Comparison of ENCODE assay signal across 17 cellular contexts in genomic region chr5:172599204-172599567, GRCh38. TPM values are rescaled to one million over a fixed set of nuclear protein-coding genes. Genes with fewer than 3 reads are reported as not detected.
A peak's percentile ranks its signal among the peaks of the same experiment; 100 is the strongest.
DNase-seq lines count a peak whose midpoint lies in the region; ATAC-seq and TF ChIP-seq lines count a peak whose summit lies in the region.
"Had no signal": no experiment of that assay in that cellular context is flagged by ENCODE, and none has a peak within 500 bp of the region (broad histone marks: within the 10 kb centered on the region; RNA-seq: fewer than 3 reads in every experiment).

No MANE protein-coding gene starts in this region.

- H3K36me3 ChIP-seq in mammary epithelial cell (ENCODE audit: insufficient read depth, low read length) (no peaks in the 10 kb centered on the region), gastrocnemius medialis (no peaks in the 10 kb centered on the region)
- no peaks in the 10 kb centered on the region for H3K36me3 ChIP-seq in BLaER1 treated with 17β-estradiol and CSF1 and Interleukin-3, amounts not matched to agents 10 nM and 100 nM
- H3K36me3 ChIP-seq: HAP-1 had no signal

- H3K27ac ChIP-seq in mammary epithelial cell (ENCODE audit: insufficient read depth, low read depth, low read length) (no peak overlapping the region), gastrocnemius medialis (peak overlapping the region in 3 of 4 donors; percentile 59 to 80 (median 68))
- no peak overlapping the region for H3K27ac ChIP-seq in BLaER1 treated with 17β-estradiol and CSF1 and Interleukin-3, amounts not matched to agents 10 nM and 100 nM
- H3K27ac ChIP-seq: 22Rv1 had no signal

- TF ChIP-seq CTCF in mammary epithelial cell (conservative IDR thresholded peaks at IDR 0.05 in 1 of 2, IDR thresholded peaks at IDR 0.05 in 1 of 2; ENCODE audit: extremely low read depth in 1 of 2, insufficient read depth in 1 of 2, low read depth in 1 of 2, low read length in 2 of 2) (no peak), MCF 10A (IDR thresholded peaks at IDR 0.05; ENCODE audit: unreplicated experiment) (no peak), gastrocnemius medialis (IDR thresholded peaks at IDR 0.05 in 4 of 5, conservative IDR thresholded peaks at IDR 0.05 in 1 of 5) (no peak)

- CTCF ChIA-PET in mammary epithelial cell (lab: Charles Lee; ENCODE audit: low non-redundant PET) (no interaction called here), MCF 10A (lab: Yijun Ruan, JAX) (interaction anchor here (0.6 to 0.7 kb wide), 2 partner anchors 12 to 66 kb away, joined by 3 read pairs; no protein-coding TSS in a partner anchor)

- DNase-seq in mammary epithelial cell (peak; percentile 8), MCF 10A (ENCODE audit: unreplicated experiment) (no peak), mesenteric fat pad (ENCODE audit: low spot score) (peak; percentile 28), gastrocnemius medialis (no peak), HuH-7.5 (ENCODE audit: low spot score) (no peak), NCI-H526 treated with DMSO at 0.1 percent for 48 hours (lab: John Stamatoyannopoulos, UW) (no peak), SK-N-DZ (ENCODE audit: low spot score) (no peak)
- DNase-seq: AML-193; C1 segment of cervical spinal cord; CD4-positive, alpha-beta T cell; COR-L47; DMS153; DMS79 treated with DMSO at 0.1 percent for 48 hours; EL had no signal

- H3K4me1 ChIP-seq in mammary epithelial cell (ENCODE audit: insufficient read depth, low read length) (no peaks in the 10 kb centered on the region), gastrocnemius medialis (peaks cover 0 to 3% of the 10 kb centered on the region in 2 donors)
- peaks cover 4 to 17% (median 13%) of the 10 kb centered on the region in 10 experiments; a peak in 17 of 20 replicates for H3K4me1 ChIP-seq in BLaER1 treated with 17β-estradiol and CSF1 and Interleukin-3, amounts not matched to agents 10 nM and 100 nM
- H3K4me1 ChIP-seq: HAP-1 had no signal

- no peaks in the 10 kb centered on the region for H3K9me3 ChIP-seq in mammary epithelial cell (replicated peaks; ENCODE audit: insufficient read depth, low read length)
- no peaks in the 10 kb centered on the region for H3K9me3 ChIP-seq in BLaER1 treated with 17β-estradiol and CSF1 and Interleukin-3, amounts not matched to agents 10 nM and 100 nM (replicated peaks in 1 of 11)
- no peaks in the 10 kb centered on the region for H3K9me3 ChIP-seq in gastrocnemius medialis
- H3K9me3 ChIP-seq: HAP-1 had no signal

- 89% methylated on average over 3 of the region's 3 CpGs for WGBS in mammary epithelial cell (ENCODE audit: low coverage, missing lambda C conversion rate)

- intact Hi-C loops in mammary epithelial cell (cut with micrococcal nuclease) (no loop called here), MCF 10A (cut with micrococcal nuclease) (no loop called here), gastrocnemius medialis (cut with DNase I; ENCODE audit: low total_unique reads) (no loop called here)

- no TSS peak for BruUV-seq in mammary epithelial cell (replicated peaks; lab: Mats Ljungman, UMichigan)
- BruUV-seq in MCF 10A (replicated peaks; lab: Mats Ljungman, UMichigan): no TSS peak

- H3K9me3 Mint-ChIP-seq in MCF 10A (ENCODE audit: unreplicated experiment): no peaks in the 10 kb centered on the region
- H3K9me3 Mint-ChIP-seq: CD4-positive, alpha-beta T cell had no signal

- no peak for ATAC-seq in gastrocnemius medialis

- peaks cover 16% of the 10 kb centered on the region for H3K4me1 Mint-ChIP-seq in MCF 10A (ENCODE audit: insufficient read depth, unreplicated experiment)

- H3K79me2 ChIP-seq in mammary epithelial cell (ENCODE audit: insufficient read depth, low read length): no peaks in the 10 kb centered on the region

- no peak overlapping the region for H3K9ac ChIP-seq in mammary epithelial cell (ENCODE audit: insufficient read depth, low read length)
- H3K9ac ChIP-seq in BLaER1 treated with 17β-estradiol and CSF1 and Interleukin-3, amounts not matched to agents 10 nM and 100 nM: no peak overlapping the region

- in situ Hi-C loops in mammary epithelial cell (cut with MboI; ENCODE audit: low sequenced_read_pairs in 2 of 2): no loop called here
- in situ Hi-C loops in gastrocnemius medialis (cut with MboI; ENCODE audit: low sequenced_read_pairs in 4 of 4): no loop called here

- H3K27me3 Mint-ChIP-seq in MCF 10A (ENCODE audit: insufficient read depth, unreplicated experiment): no peaks in the 10 kb centered on the region

- dilution Hi-C loops in mammary epithelial cell (cut with HindIII; ENCODE audit: low sequenced_read_pairs): no loop called here

- H3K36me3 Mint-ChIP-seq in MCF 10A (ENCODE audit: insufficient read depth, unreplicated experiment): no peaks in the 10 kb centered on the region

- TF ChIP-seq POLR2A in gastrocnemius medialis (IDR thresholded peaks at IDR 0.05): no peak

- H3K4me3 ChIP-seq in mammary epithelial cell (replicated peaks in 1 of 3; ENCODE audit: insufficient read depth in 1 of 3, low read depth in 2 of 3, low read length in 3 of 3) (no peak overlapping the region), gastrocnemius medialis (no peak overlapping the region)
- H3K4me3 ChIP-seq in BLaER1 treated with 17β-estradiol and CSF1 and Interleukin-3, amounts not matched to agents 10 nM and 100 nM: no peak overlapping the region
- H3K4me3 ChIP-seq: HAP-1 had no signal

- no peak overlapping the region for H3K27ac Mint-ChIP-seq in MCF 10A (ENCODE audit: low read depth, unreplicated experiment)
- H3K27ac Mint-ChIP-seq: CD4-positive, alpha-beta T cell had no signal

- H3K27me3 ChIP-seq in mammary epithelial cell (ENCODE audit: insufficient read depth, low read length): no peaks in the 10 kb centered on the region
- no peaks in the 10 kb centered on the region for H3K27me3 ChIP-seq in BLaER1 treated with 17β-estradiol and CSF1 and Interleukin-3, amounts not matched to agents 10 nM and 100 nM
- H3K27me3 ChIP-seq in gastrocnemius medialis: no peaks in the 10 kb centered on the region

- POLR2A ChIA-PET in MCF 10A (lab: Yijun Ruan, JAX): interaction anchor here (0.7 kb wide), 1 partner anchor 37 kb away, joined by 3 read pairs; no protein-coding TSS in a partner anchor

- H4K20me1 ChIP-seq in mammary epithelial cell (ENCODE audit: insufficient read depth, low read length): no peaks in the 10 kb centered on the region
- H4K20me1 ChIP-seq in BLaER1 treated with 17β-estradiol and CSF1 and Interleukin-3, amounts not matched to agents 10 nM and 100 nM: no peaks in the 10 kb centered on the region

- no peak overlapping the region for H3K4me3 Mint-ChIP-seq in MCF 10A (ENCODE audit: unreplicated experiment)
- H3K4me3 Mint-ChIP-seq: CD4-positive, alpha-beta T cell had no signal

- H3K4me2 ChIP-seq in mammary epithelial cell (ENCODE audit: insufficient read depth, low read depth, low read length): no peak overlapping the region
- H3K4me2 ChIP-seq in BLaER1 treated with 17β-estradiol and CSF1 and Interleukin-3, amounts not matched to agents 10 nM and 100 nM: peak overlapping the region in 7 of 11 experiments; percentile 23 to 51 (median 41); a peak in 6 of 22 replicates

- H2AFZ ChIP-seq in mammary epithelial cell (ENCODE audit: low read depth, low read length): no peak overlapping the region

RNA-seq across cellular contexts. Expression of gene NEURL1B, which starts 41.9 kb away (rescaled TPM):
- total RNA-seq in mammary epithelial cell (1 to 10 TPM in 1 of 2 donors, under 1 TPM in 1; 0.50 to 2.9 TPM), MCF 10A (2022) (4.8 and 7.6 TPM in 2 replicates), mesenteric fat pad (35.8 TPM), gastrocnemius medialis (10 to 100 TPM in 3 of 4 donors, 1 to 10 TPM in 1; 8.7 to 18.8 (median 15.1) TPM)
- 1.5 TPM for polyA plus RNA-seq in mammary epithelial cell
- polyA minus RNA-seq in mammary epithelial cell: 0.36 TPM
- polyA plus RNA-seq in SK-N-DZ (2014; cell fraction: cytosol; rRNA removed): 11.1 and 16.8 TPM in 2 replicates
- polyA plus RNA-seq in SK-N-DZ (2014; cell fraction: nucleus; rRNA removed): 18.0 and 21.0 TPM in 2 replicates

Comparison
In these comparisons a context has a peak if more than half of its experiments do, and no peak if none do; other contexts are left out.
1. DNase-seq: peak in mammary epithelial cell (single experiment) and mesenteric fat pad (single experiment); none in MCF 10A (single experiment), gastrocnemius medialis (0 of 2), HuH-7.5 (single experiment), NCI-H526 treated with DMSO at 0.1 percent for 48 hours (single experiment) and SK-N-DZ (single experiment).
2. H3K27ac ChIP-seq: peak in gastrocnemius medialis (3 of 4); none in mammary epithelial cell (single experiment) and BLaER1 treated with 17β-estradiol and CSF1 and Interleukin-3, amounts not matched to agents 10 nM and 100 nM (0 of 11).